Comparison of ENCODE assay signal across 13 cellular contexts in the genomic region with DNA sequence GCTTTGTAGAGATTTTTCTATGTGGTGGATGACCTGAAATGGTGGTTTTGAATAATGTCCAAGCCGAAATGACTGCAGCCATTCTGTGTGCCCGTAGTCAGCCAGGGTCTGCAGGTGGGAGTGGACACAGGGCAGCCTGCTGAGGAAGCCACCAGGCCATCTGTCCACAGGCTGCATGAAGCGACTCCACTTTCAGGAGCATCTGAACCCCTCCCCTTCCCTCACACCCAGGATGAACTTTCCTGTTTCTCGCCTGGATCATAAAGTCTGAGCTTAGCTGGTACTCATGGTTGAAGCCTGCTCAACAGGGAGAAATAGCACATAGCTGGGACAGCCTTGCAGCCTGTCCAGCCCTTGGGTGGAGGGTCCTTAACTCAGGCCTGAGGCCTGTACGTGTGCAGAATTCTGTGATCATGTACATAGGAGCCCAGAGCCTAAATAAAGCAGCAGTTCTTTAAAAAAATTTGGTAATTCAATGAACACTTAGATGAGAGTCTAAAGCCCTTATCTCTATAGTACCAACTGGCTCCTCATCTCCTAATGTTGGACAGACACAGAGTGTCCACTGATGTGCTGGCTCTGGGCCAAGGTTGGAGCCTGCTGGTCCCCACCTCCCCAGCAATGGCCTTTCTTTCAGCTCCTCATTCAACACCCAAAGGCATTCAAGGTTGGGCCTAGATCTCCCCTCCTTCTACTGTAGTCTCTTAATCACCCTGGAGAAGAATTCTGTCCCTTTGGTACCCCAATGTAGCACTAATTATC.
DNase-seq lines count a peak whose midpoint lies in the region; ATAC-seq and TF ChIP-seq lines count a peak whose summit lies in the region.
"Had no signal": no experiment of that assay in that cellular context is flagged by ENCODE, and none has a peak within 500 bp of the region (broad histone marks: within the 10 kb centered on the region; RNA-seq: fewer than 3 reads in every experiment).

No MANE protein-coding gene starts in this region.

- no peak overlapping the region for H3K27ac Mint-ChIP-seq in activated T-helper 1 cell treated with anti-CD3 and anti-CD28 coated beads, Interleukin-12 subunit alpha, Interleukin-12 subunit beta, Interleukin-2, Interleukin-4 antibody, amounts not matched to agents 30 ng/mL and 10 ng/mL and 1 ng/mL, durations not matched to agents 14 hours and 24 hours and 36 hours
- peak overlapping the region in 1 of 2 donors; percentile 4 for H3K27ac Mint-ChIP-seq in natural killer cell
- H3K27ac Mint-ChIP-seq: T-cell had no signal

- H3K4me1 Mint-ChIP-seq in activated T-helper 1 cell treated with anti-CD3 and anti-CD28 coated beads, Interleukin-12 subunit alpha, Interleukin-12 subunit beta, Interleukin-2, Interleukin-4 antibody, amounts not matched to agents 30 ng/mL and 10 ng/mL and 1 ng/mL, durations not matched to agents 14 hours and 24 hours and 36 hours (ENCODE audit: low read depth), result peaks cover 34% of the 10 kb centered on the region
- H3K4me1 Mint-ChIP-seq in natural killer cell, result peaks cover 24 to 49% of the 10 kb centered on the region in 2 donors

- no peak overlapping the region for H3K4me3 Mint-ChIP-seq in activated T-helper 1 cell treated with anti-CD3 and anti-CD28 coated beads, Interleukin-12 subunit alpha, Interleukin-12 subunit beta, Interleukin-2, Interleukin-4 antibody, amounts not matched to agents 30 ng/mL and 10 ng/mL and 1 ng/mL, durations not matched to agents 14 hours and 24 hours and 36 hours
- no peak overlapping the region for H3K4me3 Mint-ChIP-seq in natural killer cell
- H3K4me3 Mint-ChIP-seq: T-cell had no signal

- no peaks in the 10 kb centered on the region for H3K36me3 Mint-ChIP-seq in activated T-helper 1 cell treated with anti-CD3 and anti-CD28 coated beads, Interleukin-12 subunit alpha, Interleukin-12 subunit beta, Interleukin-2, Interleukin-4 antibody, amounts not matched to agents 30 ng/mL and 10 ng/mL and 1 ng/mL, durations not matched to agents 14 hours and 24 hours and 36 hours (ENCODE audit: low read depth)
- H3K36me3 Mint-ChIP-seq in natural killer cell, result no peaks in the 10 kb centered on the region
- H3K36me3 Mint-ChIP-seq: activated naive CD4-positive, alpha-beta T cell treated with anti-CD3 and anti-CD28 coated beads, Interleukin-2, amount 50 U/mL, for 72 hours; T-cell had no signal

- intact Hi-C loops in dorsolateral prefrontal cortex (cut with DNase I), result loop anchor here in 1 of 2 donors (2.0 to 5.0 kb wide), 2 partner anchors 73 to 84 kb away; a partner anchor contains a TSS
- intact Hi-C loops in activated T-helper 1 cell treated with anti-CD3 and anti-CD28 coated beads, Interleukin-12 subunit alpha, Interleukin-12 subunit beta, Interleukin-2, Interleukin-4 antibody, amounts not matched to agents 30 ng/mL and 10 ng/mL and 1 ng/mL, durations not matched to agents 14 hours and 24 hours and 36 hours (cut with micrococcal nuclease), result loop anchor here (5.0 to 10.0 kb wide), 2 partner anchors 71 to 81 kb away; a partner anchor contains a TSS
- intact Hi-C loops in natural killer cell (cut with micrococcal nuclease), result no loop called here

- H3K27ac ChIP-seq in dorsolateral prefrontal cortex, result peak overlapping the region; percentile 71 to 99 (median 96)

- no peak for ATAC-seq in GM21515 (IDR thresholded peaks at IDR 0.05; ENCODE audit: unreplicated experiment)
- no peak for ATAC-seq in natural killer cell
- no peak for ATAC-seq in GM19023 (IDR thresholded peaks at IDR 0.05; ENCODE audit: unreplicated experiment)
- ATAC-seq: activated naive CD4-positive, alpha-beta T cell treated with anti-CD3 and anti-CD28 coated beads, Interleukin-2, amount 50 U/mL, for 72 hours; T-cell had no signal

- H3K4me3 ChIP-seq in dorsolateral prefrontal cortex, result no peak overlapping the region
- H3K4me3 ChIP-seq: lower lobe of right lung, tibial nerve had no signal

- peak; percentile 60 for DNase-seq in Ammon's horn (ENCODE audit: low spot score)
- DNase-seq in NCI-H146 treated with DMSO at 0.1 percent for 48 hours (lab: John Stamatoyannopoulos, UW; ENCODE audit: unreplicated experiment), result peak; percentile 13
- peak in 1 of 10 donors; percentile 58 for DNase-seq in dorsolateral prefrontal cortex
- peak; percentile 55 for DNase-seq in pons (ENCODE audit: low spot score)
- DNase-seq in activated T-helper 1 cell treated with anti-CD3 and anti-CD28 coated beads, Interleukin-12 subunit alpha, Interleukin-12 subunit beta, Interleukin-2, Interleukin-4 antibody, amounts not matched to agents 30 ng/mL and 10 ng/mL and 1 ng/mL, durations not matched to agents 14 hours and 24 hours and 36 hours (ENCODE audit: low spot score), result no peak
- no peak for DNase-seq in natural killer cell
- DNase-seq: activated CD4-positive, CD25-positive, alpha-beta regulatory T cell treated with anti-CD3 and anti-CD28 coated beads, Interleukin-2, amount 50 U/mL, for 72 hours; lower lobe of right lung; T-cell had no signal

- no peaks in the 10 kb centered on the region for H3K27me3 Mint-ChIP-seq in activated T-helper 1 cell treated with anti-CD3 and anti-CD28 coated beads, Interleukin-12 subunit alpha, Interleukin-12 subunit beta, Interleukin-2, Interleukin-4 antibody, amounts not matched to agents 30 ng/mL and 10 ng/mL and 1 ng/mL, durations not matched to agents 14 hours and 24 hours and 36 hours (ENCODE audit: insufficient read depth)
- H3K27me3 Mint-ChIP-seq in natural killer cell (ENCODE audit: low read depth in 2 of 2), result peaks cover 0 to 5% of the 10 kb centered on the region in 2 donors

- no peaks in the 10 kb centered on the region for H3K27me3 ChIP-seq in dorsolateral prefrontal cortex
- H3K27me3 ChIP-seq: tibial nerve had no signal

- H3K9me3 Mint-ChIP-seq in activated T-helper 1 cell treated with anti-CD3 and anti-CD28 coated beads, Interleukin-12 subunit alpha, Interleukin-12 subunit beta, Interleukin-2, Interleukin-4 antibody, amounts not matched to agents 30 ng/mL and 10 ng/mL and 1 ng/mL, durations not matched to agents 14 hours and 24 hours and 36 hours, result no peaks in the 10 kb centered on the region
- H3K9me3 Mint-ChIP-seq in natural killer cell, result no peaks in the 10 kb centered on the region
- H3K9me3 Mint-ChIP-seq: activated naive CD4-positive, alpha-beta T cell treated with anti-CD3 and anti-CD28 coated beads, Interleukin-2, amount 50 U/mL, for 72 hours; T-cell had no signal

- no peak for TF ChIP-seq CTCF in dorsolateral prefrontal cortex (IDR thresholded peaks at IDR 0.05 in 54 of 56, conservative IDR thresholded peaks at IDR 0.05 in 2 of 56; ENCODE audit: low read depth in 1 of 56, partially characterized antibody in 56 of 56)
- no peak for TF ChIP-seq CTCF in natural killer cell (IDR thresholded peaks at IDR 0.05)

Comparison
In these comparisons a context has a peak if more than half of its experiments do, and no peak if none do; other contexts are left out.
1. DNase-seq: peak in Ammon's horn (single experiment), NCI-H146 treated with DMSO at 0.1 percent for 48 hours (single experiment) and pons (single experiment); none in activated T-helper 1 cell treated with anti-CD3 and anti-CD28 coated beads, Interleukin-12 subunit alpha, Interleukin-12 subunit beta, Interleukin-2, Interleukin-4 antibody, amounts not matched to agents 30 ng/mL and 10 ng/mL and 1 ng/mL, durations not matched to agents 14 hours and 24 hours and 36 hours (single experiment) and natural killer cell (single experiment).